Comparison of ENCODE assay signal across 8 cellular contexts in the genomic region with DNA sequence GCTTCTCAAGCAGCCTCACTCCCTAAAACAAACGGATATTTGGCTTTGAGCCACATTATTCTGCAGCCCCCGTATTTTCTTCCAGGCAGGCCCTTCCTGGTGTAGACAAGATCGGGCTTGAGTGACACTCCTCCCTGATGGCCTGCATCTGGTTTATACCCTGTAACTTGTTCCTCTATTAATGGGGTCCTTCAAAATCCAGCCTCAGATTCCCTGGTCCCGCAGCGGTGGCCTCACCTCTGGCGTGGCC. TPM values are rescaled to one million over a fixed set of nuclear protein-coding genes. Genes with fewer than 3 reads are reported as not detected.
A peak's percentile ranks its signal among the peaks of the same experiment; 100 is the strongest.
DNase-seq lines count a peak whose midpoint lies in the region; ATAC-seq, FAIRE-seq and TF ChIP-seq lines count a peak whose summit lies in the region.

No MANE protein-coding gene starts in this region.

- peak overlapping the region; percentile 49 for H2AFZ ChIP-seq in HepG2 (ENCODE audit: low read length)

- H3K27me3 ChIP-seq in HepG2 (ENCODE audit: control insufficient read depth in 1 of 2, insufficient read depth in 2 of 2, low read length in 2 of 2) (no peaks in the 10 kb centered on the region), thymus (ENCODE audit: control insufficient read depth, insufficient read depth) (no peaks in the 10 kb centered on the region)

- CTCF ChIA-PET in HepG2 (lab: Yijun Ruan, JAX; ENCODE audit: low intra/inter-chr PET ratio, low total read pairs), result no interaction called here

- peaks cover 25% of the 10 kb centered on the region for H3K79me2 ChIP-seq in HepG2 (ENCODE audit: insufficient read depth, low read length)

- no peaks in the 10 kb centered on the region for H4K20me1 ChIP-seq in HepG2 (ENCODE audit: insufficient read depth, low read length)

- H3K4me1 ChIP-seq in HepG2 (ENCODE audit: insufficient read depth, low read length), result peaks cover 34% of the 10 kb centered on the region
- peaks cover 9% of the 10 kb centered on the region for H3K4me1 ChIP-seq in thymus (ENCODE audit: control insufficient read depth, insufficient read depth, low read length)

- peaks cover 4% of the 10 kb centered on the region for H3K9me3 Mint-ChIP-seq in activated T-cell treated with anti-CD3 and anti-CD28 coated beads, Interleukin-2, amount 50 U/mL, for 24 hours

- H3K4me1 Mint-ChIP-seq in activated T-cell treated with anti-CD3 and anti-CD28 coated beads, Interleukin-2, amount 50 U/mL, for 24 hours (ENCODE audit: low read depth), result peaks cover 56% of the 10 kb centered on the region

- POLR2A ChIA-PET in HepG2 (lab: Yijun Ruan, JAX), result interaction anchor here (0.7 to 6.6 kb wide), 18 partner anchors 11 to 479 kb away, joined by 3 to 332 read pairs (median 12); a partner anchor contains a TSS

- peaks cover 51% of the 10 kb centered on the region for H3K36me3 Mint-ChIP-seq in activated T-cell treated with anti-CD3 and anti-CD28 coated beads, Interleukin-2, amount 50 U/mL, for 24 hours (ENCODE audit: low read depth)

- no TSS peak for BruUV-seq in HepG2 (replicated peaks; lab: Mats Ljungman, UMichigan)

- no peak for TF ChIP-seq CTCF in HepG2 (CRISPR knock-in tag; IDR thresholded peaks at IDR 0.05)

- H3K4me3 Mint-ChIP-seq in activated T-cell treated with anti-CD3 and anti-CD28 coated beads, Interleukin-2, amount 50 U/mL, for 24 hours, result peak overlapping the region; percentile 94

- no peak for ATAC-seq in HepG2
- no peak for ATAC-seq in HG03175 (IDR thresholded peaks at IDR 0.05; ENCODE audit: unreplicated experiment)

- H3K36me3 ChIP-seq in HepG2 (replicated peaks in 1 of 2; ENCODE audit: control insufficient read depth in 1 of 2, insufficient read depth in 2 of 2, low read length in 2 of 2), result peaks cover 7 to 14% of the 10 kb centered on the region in 2 experiments
- H3K36me3 ChIP-seq in thymus (ENCODE audit: control insufficient read depth, insufficient read depth), result peaks cover 3% of the 10 kb centered on the region

- H3K27ac Mint-ChIP-seq in activated T-cell treated with anti-CD3 and anti-CD28 coated beads, Interleukin-2, amount 50 U/mL, for 24 hours, result peak overlapping the region; percentile 95

- TF ChIP-seq POLR2A in HepG2 (IDR thresholded peaks at IDR 0.05; ENCODE audit: insufficient read depth in 1 of 2, low read depth in 2 of 2, low read length in 2 of 2), result peak in 1 of 2 experiments; percentile 17; a peak in 1 of 4 replicates

- TF ChIP-seq RAD21 in HepG2 (CRISPR knock-in tag; IDR thresholded peaks at IDR 0.05), result no peak; the same call in 1 of the 2 replicates

- peak overlapping the region; percentile 84 for H3K4me2 ChIP-seq in HepG2 (ENCODE audit: low read depth, low read length)

- peak overlapping the region; percentile 46 to 78 (median 49); a peak in 5 of 6 replicates for H3K4me3 ChIP-seq in HepG2 (replicated peaks in 1 of 3; ENCODE audit: insufficient read depth in 1 of 3, low read depth in 2 of 3, low read length in 3 of 3)
- H3K4me3 ChIP-seq in thymus (ENCODE audit: low read length), result peak overlapping the region; percentile 59

- peak overlapping the region; percentile 85 for H3K27ac ChIP-seq in angular gyrus (ENCODE audit: low read depth, low read length)
- peak overlapping the region; percentile 95 for H3K27ac ChIP-seq in HepG2 (ENCODE audit: extremely low read length, insufficient read depth, low read length)
- peak overlapping the region; percentile 86 for H3K27ac ChIP-seq in thymus (ENCODE audit: low read depth)

- intact Hi-C loops in HepG2 (cut with micrococcal nuclease; ENCODE audit: unreplicated experiment), result loop anchor here (1.0 to 2.0 kb wide), 3 partner anchors 70 to 344 kb away; no protein-coding TSS in a partner anchor

- WGBS in HepG2 (ENCODE audit: low lambda C conversion rate), result 2% methylated on average over 6 of the region's 6 CpGs
- WGBS in thymus, result 4% methylated on average over 6 of the region's 6 CpGs

- peak overlapping the region; percentile 90 for H3K9ac ChIP-seq in HepG2 (ENCODE audit: insufficient read depth, low read depth, low read length)

- DNase-seq in activated T-cell treated with anti-CD3 and anti-CD28 coated beads, Interleukin-2, amount 50 U/mL, for 24 hours, result no peak
- no peak for DNase-seq in activated T-cell treated with anti-CD3 and anti-CD28 coated beads for 4 hours
- DNase-seq in HepG2 (ENCODE audit: low spot score), result no peak
- DNase-seq in anterior cingulate cortex (lab: John Stamatoyannopoulos, UW), result no peak
- no peak for DNase-seq in NCI-H187 treated with DMSO at 0.1 percent for 48 hours (lab: John Stamatoyannopoulos, UW)

- H3K9me3 ChIP-seq in HepG2 (ENCODE audit: low read length), result peaks cover 15% of the 10 kb centered on the region
- no peaks in the 10 kb centered on the region for H3K9me3 ChIP-seq in thymus (ENCODE audit: control insufficient read depth)

- in situ Hi-C loops in HepG2 (cut with HindIII; ENCODE audit: extremely low pct_ligation_motif_present, low pct_unique_long_range_greater_than_20kb), result no loop called here

- FAIRE-seq in HepG2 (lab: Jason Lieb, UNC), result no peak

- TF ChIP-seq EP300 in HepG2 (IDR thresholded peaks at IDR 0.05; ENCODE audit: low read depth in 2 of 2, low read length in 2 of 2) (no peak), HepG2 (CRISPR knock-in tag; IDR thresholded peaks at IDR 0.05; ENCODE audit: borderline replicate concordance) (no peak)

- no peaks in the 10 kb centered on the region for H3K27me3 Mint-ChIP-seq in activated T-cell treated with anti-CD3 and anti-CD28 coated beads, Interleukin-2, amount 50 U/mL, for 24 hours

RNA-seq across cellular contexts. Expression of a gene that starts 0.4 kb away (rescaled TPM):
- 163 and 184 TPM in 2 replicates for total RNA-seq in HepG2 (2016; rRNA removed; fragmentation: Illumina TruSeq; extraction: Trizol)
- total RNA-seq in HepG2 (2016; cell fraction: cytosol; rRNA removed; fragmentation: Illumina TruSeq; extraction: Trizol; ENCODE audit: low read depth), result 87.4 and 106 TPM in 2 replicates
- total RNA-seq in HepG2 (2016; cell fraction: insoluble cytoplasmic fraction; rRNA removed; fragmentation: Illumina TruSeq; extraction: Trizol), result 172 and 188 TPM in 2 replicates
- total RNA-seq in HepG2 (2016; cell fraction: membrane; rRNA removed; fragmentation: Illumina TruSeq; extraction: Trizol), result 122 and 141 TPM in 2 replicates
- 137 and 149 TPM in 2 replicates for total RNA-seq in HepG2 (2016; cell fraction: nucleus; rRNA removed; fragmentation: Illumina TruSeq; extraction: Trizol)
- polyA plus RNA-seq in HepG2 (2011; rRNA removed), result 157 and 184 TPM in 2 replicates
- 179 and 195 TPM in 2 replicates for polyA plus RNA-seq in HepG2 (2011; cell fraction: cytosol; rRNA removed)
- polyA plus RNA-seq in HepG2 (2011; cell fraction: nucleus; rRNA removed), result 50.7 TPM in 2 replicates
- 127 and 151 TPM in 2 replicates for polyA plus RNA-seq in HepG2 (2012)
- 93.8 and 119 TPM in 2 replicates for polyA plus RNA-seq in HepG2 (2016; cell fraction: cytosol; fragmentation: Illumina TruSeq; extraction: Trizol; ENCODE audit: low read depth)
- 155 and 169 TPM in 2 replicates for polyA plus RNA-seq in HepG2 (2016; cell fraction: insoluble cytoplasmic fraction; fragmentation: Illumina TruSeq; extraction: Trizol; ENCODE audit: low read depth)
- 116 and 139 TPM in 2 replicates for polyA plus RNA-seq in HepG2 (2016; cell fraction: membrane; fragmentation: Illumina TruSeq; extraction: Trizol; ENCODE audit: low read depth)
- 215 and 223 TPM in 2 replicates for polyA plus RNA-seq in HepG2 (2016; cell fraction: nucleus; fragmentation: Illumina TruSeq; extraction: Trizol; ENCODE audit: insufficient read depth, low read depth)
- 101 and 129 TPM in 2 replicates for polyA minus RNA-seq in HepG2 (2011; rRNA and poly(A)+ RNA removed; ENCODE audit: low replicate concordance)
- 36.3 and 44.5 TPM in 2 replicates for polyA minus RNA-seq in HepG2 (2011; cell fraction: cytosol; rRNA and poly(A)+ RNA removed)
- 24.2 and 24.3 TPM in 2 replicates for polyA minus RNA-seq in HepG2 (2011; cell fraction: nucleus; rRNA and poly(A)+ RNA removed)
- 178 TPM for polyA plus RNA-seq in thymus

RNA-seq across cellular contexts. Expression of a gene that starts 25.1 kb away (rescaled TPM):
- total RNA-seq in HepG2 (2016; rRNA removed; fragmentation: Illumina TruSeq; extraction: Trizol), result 191 and 200 TPM in 2 replicates
- 220 and 308 TPM in 2 replicates for total RNA-seq in HepG2 (2016; cell fraction: cytosol; rRNA removed; fragmentation: Illumina TruSeq; extraction: Trizol; ENCODE audit: low read depth)
- total RNA-seq in HepG2 (2016; cell fraction: insoluble cytoplasmic fraction; rRNA removed; fragmentation: Illumina TruSeq; extraction: Trizol), result 192 and 194 TPM in 2 replicates
- total RNA-seq in HepG2 (2016; cell fraction: membrane; rRNA removed; fragmentation: Illumina TruSeq; extraction: Trizol), result 279 and 333 TPM in 2 replicates
- 116 and 125 TPM in 2 replicates for total RNA-seq in HepG2 (2016; cell fraction: nucleus; rRNA removed; fragmentation: Illumina TruSeq; extraction: Trizol)
- polyA plus RNA-seq in HepG2 (2011; rRNA removed) (86.9 and 133 TPM in 2 replicates), thymus (95.4 TPM)
- 90.3 and 110 TPM in 2 replicates for polyA plus RNA-seq in HepG2 (2011; cell fraction: cytosol; rRNA removed)
- 36.1 and 45.4 TPM in 2 replicates for polyA plus RNA-seq in HepG2 (2011; cell fraction: nucleus; rRNA removed)
- polyA plus RNA-seq in HepG2 (2012), result 61.8 and 116 TPM in 2 replicates
- 248 and 371 TPM in 2 replicates for polyA plus RNA-seq in HepG2 (2016; cell fraction: cytosol; fragmentation: Illumina TruSeq; extraction: Trizol; ENCODE audit: low read depth)
- polyA plus RNA-seq in HepG2 (2016; cell fraction: insoluble cytoplasmic fraction; fragmentation: Illumina TruSeq; extraction: Trizol; ENCODE audit: low read depth), result 171 and 177 TPM in 2 replicates
- polyA plus RNA-seq in HepG2 (2016; cell fraction: membrane; fragmentation: Illumina TruSeq; extraction: Trizol; ENCODE audit: low read depth), result 243 and 316 TPM in 2 replicates
- 178 and 179 TPM in 2 replicates for polyA plus RNA-seq in HepG2 (2016; cell fraction: nucleus; fragmentation: Illumina TruSeq; extraction: Trizol; ENCODE audit: insufficient read depth, low read depth)
- polyA minus RNA-seq in HepG2 (2011; rRNA and poly(A)+ RNA removed; ENCODE audit: low replicate concordance), result 57.9 and 63.5 TPM in 2 replicates
- 22.6 and 28.8 TPM in 2 replicates for polyA minus RNA-seq in HepG2 (2011; cell fraction: cytosol; rRNA and poly(A)+ RNA removed)
- 64.8 and 69.5 TPM in 2 replicates for polyA minus RNA-seq in HepG2 (2011; cell fraction: nucleus; rRNA and poly(A)+ RNA removed)

RNA-seq across cellular contexts. Expression of a gene that starts 27.7 kb away (rescaled TPM):
- 66.2 and 106 TPM in 2 replicates for total RNA-seq in HepG2 (2016; rRNA removed; fragmentation: Illumina TruSeq; extraction: Trizol)
- 11.9 and 13.2 TPM in 2 replicates for total RNA-seq in HepG2 (2016; cell fraction: cytosol; rRNA removed; fragmentation: Illumina TruSeq; extraction: Trizol; ENCODE audit: low read depth)
- 64.7 and 103 TPM in 2 replicates for total RNA-seq in HepG2 (2016; cell fraction: insoluble cytoplasmic fraction; rRNA removed; fragmentation: Illumina TruSeq; extraction: Trizol)
- total RNA-seq in HepG2 (2016; cell fraction: membrane; rRNA removed; fragmentation: Illumina TruSeq; extraction: Trizol), result 18.5 and 23.4 TPM in 2 replicates
- 27.0 and 28.3 TPM in 2 replicates for total RNA-seq in HepG2 (2016; cell fraction: nucleus; rRNA removed; fragmentation: Illumina TruSeq; extraction: Trizol)
- polyA plus RNA-seq in HepG2 (2011; rRNA removed), result 17.0 and 23.4 TPM in 2 replicates
- 11.7 and 15.1 TPM in 2 replicates for polyA plus RNA-seq in HepG2 (2011; cell fraction: cytosol; rRNA removed)
- polyA plus RNA-seq in HepG2 (2011; cell fraction: nucleus; rRNA removed), result 5.6 and 6.6 TPM in 2 replicates
- polyA plus RNA-seq in HepG2 (2012), result 21.1 and 24.1 TPM in 2 replicates
- polyA plus RNA-seq in HepG2 (2016; cell fraction: cytosol; fragmentation: Illumina TruSeq; extraction: Trizol; ENCODE audit: low read depth), result 5.7 and 6.5 TPM in 2 replicates
- 92.1 and 98.0 TPM in 2 replicates for polyA plus RNA-seq in HepG2 (2016; cell fraction: insoluble cytoplasmic fraction; fragmentation: Illumina TruSeq; extraction: Trizol; ENCODE audit: low read depth)
- polyA plus RNA-seq in HepG2 (2016; cell fraction: membrane; fragmentation: Illumina TruSeq; extraction: Trizol; ENCODE audit: low read depth), result 9.4 and 11.3 TPM in 2 replicates
- polyA plus RNA-seq in HepG2 (2016; cell fraction: nucleus; fragmentation: Illumina TruSeq; extraction: Trizol; ENCODE audit: insufficient read depth, low read depth), result 36.0 and 37.3 TPM in 2 replicates
- 15.3 and 20.5 TPM in 2 replicates for polyA minus RNA-seq in HepG2 (2011; rRNA and poly(A)+ RNA removed; ENCODE audit: low replicate concordance)
- 6.3 and 9.7 TPM in 2 replicates for polyA minus RNA-seq in HepG2 (2011; cell fraction: cytosol; rRNA and poly(A)+ RNA removed)
- polyA minus RNA-seq in HepG2 (2011; cell fraction: nucleus; rRNA and poly(A)+ RNA removed), result 7.9 and 10.6 TPM in 2 replicates
- 13.6 TPM for polyA plus RNA-seq in thymus

RNA-seq across cellular contexts. Expression of a gene that starts 28.1 kb away (rescaled TPM):
- total RNA-seq in HepG2 (2016; rRNA removed; fragmentation: Illumina TruSeq; extraction: Trizol), result 0.53 and 0.66 TPM in 2 replicates
- not detected in 2 replicates for total RNA-seq in HepG2 (2016; cell fraction: cytosol; rRNA removed; fragmentation: Illumina TruSeq; extraction: Trizol; ENCODE audit: low read depth)
- 1.0 and 1.1 TPM in 2 replicates for total RNA-seq in HepG2 (2016; cell fraction: insoluble cytoplasmic fraction; rRNA removed; fragmentation: Illumina TruSeq; extraction: Trizol)
- not detected in 2 replicates for total RNA-seq in HepG2 (2016; cell fraction: membrane; rRNA removed; fragmentation: Illumina TruSeq; extraction: Trizol)
- not detected in 2 replicates for total RNA-seq in HepG2 (2016; cell fraction: nucleus; rRNA removed; fragmentation: Illumina TruSeq; extraction: Trizol)
- polyA plus RNA-seq in HepG2 (2011; rRNA removed) (0.50 TPM in 1 of 2 replicates, not detected in the other), thymus (1.1 TPM)
- 0.35 and 0.38 TPM in 2 replicates for polyA plus RNA-seq in HepG2 (2011; cell fraction: cytosol; rRNA removed)
- not detected in 2 replicates for polyA plus RNA-seq in HepG2 (2011; cell fraction: nucleus; rRNA removed)
- polyA plus RNA-seq in HepG2 (2012), result 0.36 and 0.52 TPM in 2 replicates
- polyA plus RNA-seq in HepG2 (2016; cell fraction: cytosol; fragmentation: Illumina TruSeq; extraction: Trizol; ENCODE audit: low read depth), result not detected in 2 replicates
- polyA plus RNA-seq in HepG2 (2016; cell fraction: insoluble cytoplasmic fraction; fragmentation: Illumina TruSeq; extraction: Trizol; ENCODE audit: low read depth), result 0.60 and 1.2 TPM in 2 replicates
- polyA plus RNA-seq in HepG2 (2016; cell fraction: membrane; fragmentation: Illumina TruSeq; extraction: Trizol; ENCODE audit: low read depth), result not detected in 2 replicates
- polyA plus RNA-seq in HepG2 (2016; cell fraction: nucleus; fragmentation: Illumina TruSeq; extraction: Trizol; ENCODE audit: insufficient read depth, low read depth), result 1.4 TPM in 1 of 2 replicates, not detected in the other
- polyA minus RNA-seq in HepG2 (2011; rRNA and poly(A)+ RNA removed; ENCODE audit: low replicate concordance), result not detected in 2 replicates
- polyA minus RNA-seq in HepG2 (2011; cell fraction: cytosol; rRNA and poly(A)+ RNA removed), result not detected in 2 replicates
- polyA minus RNA-seq in HepG2 (2011; cell fraction: nucleus; rRNA and poly(A)+ RNA removed), result not detected in 2 replicates
